8 cellular contexts compared by ENCODE assay signal in genomic region chr1:153919879-153920852, GRCh38. TPM values are rescaled to one million over a fixed set of nuclear protein-coding genes. Genes with fewer than 3 reads are reported as not detected.
DNase-seq lines count a peak whose midpoint lies in the region; ATAC-seq, FAIRE-seq and TF ChIP-seq lines count a peak whose summit lies in the region.

No MANE protein-coding gene starts in this region.

- H3K4me1 Mint-ChIP-seq in activated naive CD8-positive, alpha-beta T cell treated with anti-CD3 and anti-CD28 coated beads for 36 hours: peaks cover 44% of the 10 kb centered on the region

- peak overlapping the region; percentile 94; the same call in 1 of the 2 replicates for H3K4me3 ChIP-seq in iPS-20b (ENCODE audit: low read length)
- no peak overlapping the region for H3K4me3 ChIP-seq in vagina
- H3K4me3 ChIP-seq in left lung: no peak overlapping the region

- TF ChIP-seq POLR2A in vagina (IDR thresholded peaks at IDR 0.05): no peak

- ATAC-seq in GM21619 (IDR thresholded peaks at IDR 0.05; ENCODE audit: unreplicated experiment) (no peak), left lung (no peak)

- intact Hi-C loops in vagina (cut with DNase I) (no loop called here), left lung (cut with DNase I) (no loop called here)

- peaks cover 15% of the 10 kb centered on the region for H3K4me1 ChIP-seq in iPS-20b (ENCODE audit: insufficient read depth, low read length)
- peaks cover 52% of the 10 kb centered on the region for H3K4me1 ChIP-seq in vagina
- peaks cover 13 to 54% of the 10 kb centered on the region in 2 donors for H3K4me1 ChIP-seq in left lung

- H3K9ac ChIP-seq in iPS-20b (ENCODE audit: low read depth, low read length): peak overlapping the region; percentile 96; the same call in 1 of the 2 replicates

- peak overlapping the region; percentile 90 for H3K27ac Mint-ChIP-seq in activated naive CD8-positive, alpha-beta T cell treated with anti-CD3 and anti-CD28 coated beads for 36 hours

- H3K36me3 ChIP-seq in iPS-20b (ENCODE audit: insufficient read depth, low read depth, low read length) (peaks cover 15% of the 10 kb centered on the region; the same call in 1 of the 2 replicates), vagina (no peaks in the 10 kb centered on the region), left lung (no peaks in the 10 kb centered on the region)

- H3K4me3 Mint-ChIP-seq in activated naive CD8-positive, alpha-beta T cell treated with anti-CD3 and anti-CD28 coated beads for 36 hours: peak overlapping the region; percentile 90

- DNase-seq in D721Med (ENCODE audit: insufficient read length, low spot score): no peak
- DNase-seq in KG1 (lab: John Stamatoyannopoulos, UW): peak; percentile 54
- DNase-seq in activated naive CD8-positive, alpha-beta T cell treated with anti-CD3 and anti-CD28 coated beads for 36 hours: peak; percentile 11
- DNase-seq in vagina (ENCODE audit: extremely low spot score in 2 of 2): no peak
- DNase-seq in retina: no peak
- DNase-seq in left lung: no peak

- TF ChIP-seq CTCF in D721Med (IDR thresholded peaks at IDR 0.05; ENCODE audit: insufficient read depth, missing control alignments): peak; percentile 33
- no peak for TF ChIP-seq CTCF in vagina (IDR thresholded peaks at IDR 0.05)
- TF ChIP-seq CTCF in left lung (IDR thresholded peaks at IDR 0.05): no peak

- H3K36me3 Mint-ChIP-seq in activated naive CD8-positive, alpha-beta T cell treated with anti-CD3 and anti-CD28 coated beads for 36 hours: peaks cover 27% of the 10 kb centered on the region

- H3K9me3 ChIP-seq in iPS-20b (ENCODE audit: insufficient read depth, low read depth, low read length) (no peaks in the 10 kb centered on the region), vagina (no peaks in the 10 kb centered on the region), left lung (no peaks in the 10 kb centered on the region)

- H3K27me3 ChIP-seq in iPS-20b (ENCODE audit: insufficient read depth, low read length): no peaks in the 10 kb centered on the region
- H3K27me3 ChIP-seq in vagina: no peaks in the 10 kb centered on the region
- H3K27me3 ChIP-seq in left lung: no peaks in the 10 kb centered on the region

- H3K27ac ChIP-seq in iPS-20b (ENCODE audit: low read length) (no peak overlapping the region), vagina (peak overlapping the region; percentile 25), left lung (peak overlapping the region in 1 of 2 donors; percentile 26)

- H3K9me3 Mint-ChIP-seq in activated naive CD8-positive, alpha-beta T cell treated with anti-CD3 and anti-CD28 coated beads for 36 hours: no peaks in the 10 kb centered on the region

- H3K27me3 Mint-ChIP-seq in activated naive CD8-positive, alpha-beta T cell treated with anti-CD3 and anti-CD28 coated beads for 36 hours: no peaks in the 10 kb centered on the region

- FAIRE-seq in D721Med (lab: Jason Lieb, UNC): no peak

RNA-seq across cellular contexts. Expression of gene GATAD2B, which starts 2.6 kb away (rescaled TPM):
- 10 to 100 TPM; 49.4 to 53.1 TPM for total RNA-seq in activated naive CD8-positive, alpha-beta T cell treated with anti-CD3 and anti-CD28 coated beads for 36 hours
- 24.1 TPM for total RNA-seq in vagina
- 10 to 100 TPM; 36.8 to 41.5 TPM for total RNA-seq in left lung

RNA-seq across cellular contexts. Expression of gene DENND4B, which starts 26.4 kb away (rescaled TPM):
- total RNA-seq in activated naive CD8-positive, alpha-beta T cell treated with anti-CD3 and anti-CD28 coated beads for 36 hours: 10 to 100 TPM; 90.2 to 91.4 TPM
- total RNA-seq in vagina: 42.7 TPM
- 100 to 1,000 TPM in 1 of 2 donors, 10 to 100 TPM in 1; 49.5 to 106 TPM for total RNA-seq in left lung

RNA-seq across cellular contexts. Expression of gene CRTC2, which starts 38.2 kb away (rescaled TPM):
- 10 to 100 TPM; 56.4 to 67.0 TPM for total RNA-seq in activated naive CD8-positive, alpha-beta T cell treated with anti-CD3 and anti-CD28 coated beads for 36 hours
- total RNA-seq in vagina (19.2 TPM), left lung (10 to 100 TPM; 39.7 to 54.3 TPM)

RNA-seq across cellular contexts. Expression of gene SLC39A1, which starts 43.2 kb away (rescaled TPM):
- 10 to 100 TPM; 60.6 to 63.1 TPM for total RNA-seq in activated naive CD8-positive, alpha-beta T cell treated with anti-CD3 and anti-CD28 coated beads for 36 hours
- total RNA-seq in vagina (77.8 TPM), left lung (100 to 1,000 TPM; 111 to 185 TPM)

RNA-seq across cellular contexts. Expression of gene CREB3L4, which starts 47.5 kb away (rescaled TPM):
- 1 to 10 TPM; 6.8 to 7.3 TPM for total RNA-seq in activated naive CD8-positive, alpha-beta T cell treated with anti-CD3 and anti-CD28 coated beads for 36 hours
- total RNA-seq in vagina: 15.2 TPM
- total RNA-seq in left lung: 1 to 10 TPM; 9.3 to 10.0 TPM

Comparison
In these comparisons a context has a peak if more than half of its experiments do, and no peak if none do; other contexts are left out.
1. DNase-seq: peak in KG1 (single experiment) and activated naive CD8-positive, alpha-beta T cell treated with anti-CD3 and anti-CD28 coated beads for 36 hours (single experiment); none in D721Med (single experiment), vagina (0 of 2), retina (single experiment) and left lung (0 of 2).